In genomic region chr17:63600569-63601438, GRCh38 we compare ENCODE assay signal across 1 cellular context.
TF ChIP-seq lines count a peak whose summit lies in the region.

TACO1 (plus strand) TSS chr17:63600895; CDS start chr17:63601084, 189 bp downstream.

TF ChIP-seq in K562, 482 proteins besides CTCF, POLR2A, EP300 and RAD21 (continued from another document and continues in another):
- TF ChIP-seq ZNF518B (CRISPR knock-in tag; IDR thresholded peaks at IDR 0.05) (no peak), RFX5 (IDR thresholded peaks at IDR 0.05; ENCODE audit: low read depth, low read length) (no peak), HBP1 (CRISPR knock-in tag; IDR thresholded peaks at IDR 0.05) (0 out of 2 replicates have a peak, but pooled peaks have one; percentile 32), ZNF316 (IDR thresholded peaks at IDR 0.05) (no peak), PTTG1 (tag; IDR thresholded peaks at IDR 0.05; ENCODE audit: low read depth) (no peak), SPI1 (IDR thresholded peaks at IDR 0.05; ENCODE audit: borderline replicate concordance, low read depth, low read length) (no peak), ZBTB2 (IDR thresholded peaks at IDR 0.05) (0 out of 2 replicates have a peak, but pooled peaks have one; percentile 16), E2F3 (CRISPR knock-in tag; IDR thresholded peaks at IDR 0.05) (0 out of 2 replicates have a peak, but pooled peaks have one; percentile 29), TBP (optimal IDR thresholded peaks at IDR 0.05; ENCODE audit: low read depth, low read length) (peak; percentile 92), BACH1 (tag; IDR thresholded peaks at IDR 0.05) (no peak), MXI1 (IDR thresholded peaks at IDR 0.05; ENCODE audit: low read depth, low read length) (no peak), ZBTB12 (CRISPR knock-in tag; IDR thresholded peaks at IDR 0.05) (0 out of 2 replicates have a peak, but pooled peaks have one; percentile 21), KDM4B (IDR thresholded peaks at IDR 0.05; ENCODE audit: borderline replicate concordance in 2 of 2, low read depth in 1 of 2) (peak in 1 of 2 experiments; percentile 97; a peak in 2 of 4 replicates), PBX2 (CRISPR knock-in tag; IDR thresholded peaks at IDR 0.05; ENCODE audit: low read depth) (no peak), PBX2 (tag; conservative IDR thresholded peaks at IDR 0.05; ENCODE audit: low read depth) (no peak), MAX (CRISPR knock-in tag; IDR thresholded peaks at IDR 0.05) (peak; percentile 50), BRD4 (IDR thresholded peaks at IDR 0.05) (peak; percentile 88; the same call in 1 of the 2 replicates), ZNF280B (CRISPR knock-in tag; IDR thresholded peaks at IDR 0.05) (no peak), NR0B1 (IDR thresholded peaks at IDR 0.05; ENCODE audit: partially characterized antibody) (no peak), SAFB (IDR thresholded peaks at IDR 0.05; ENCODE audit: borderline replicate concordance, low read depth, low read length) (no peak), EGR1 (conservative IDR thresholded peaks at IDR 0.05) (no peak), ZMIZ1 (IDR thresholded peaks at IDR 0.05; ENCODE audit: low read depth in 2 of 2, low read length in 2 of 2) (0 out of 4 replicates have a peak, but pooled peaks of 1 of the 2 experiments have one; percentile 37), ZNF785 (CRISPR knock-in tag; IDR thresholded peaks at IDR 0.05) (no peak), ZNF184 (CRISPR knock-in tag; IDR thresholded peaks at IDR 0.05) (no peak), GABPA (tag; conservative IDR thresholded peaks at IDR 0.05; ENCODE audit: low read depth) (peak; percentile 100), GATAD2B (IDR thresholded peaks at IDR 0.05; ENCODE audit: borderline replicate concordance) (peak; percentile 55; the same call in 1 of the 2 replicates), ZNF408 (CRISPR knock-in tag; IDR thresholded peaks at IDR 0.05; ENCODE audit: low read depth) (no peak), MNT (conservative IDR thresholded peaks at IDR 0.05) (peak; percentile 50 to 83), THRAP3 (IDR thresholded peaks at IDR 0.05; ENCODE audit: borderline replicate concordance) (no peak), FOSL1 (tag; conservative IDR thresholded peaks at IDR 0.05) (peak; percentile 66; the same call in 1 of the 2 replicates), RHOXF2B (CRISPR knock-in tag; conservative IDR thresholded peaks at IDR 0.05) (0 out of 2 replicates have a peak, but pooled peaks have one; percentile 72), ZNF639 (CRISPR knock-in tag; conservative IDR thresholded peaks at IDR 0.05 in 1 of 2, IDR thresholded peaks at IDR 0.05 in 1 of 2) (peak in 1 of 2 experiments; percentile 88; a peak in 2 of 4 replicates), ATF7 (IDR thresholded peaks at IDR 0.05) (peak; percentile 75), RBM22 (IDR thresholded peaks at IDR 0.05; ENCODE audit: low read depth, low read length, poor library complexity, severe bottlenecking) (peak; percentile 90), ADNP (tag; IDR thresholded peaks at IDR 0.05) (no peak)
